8 cellular contexts compared by ENCODE assay signal in the genomic region with DNA sequence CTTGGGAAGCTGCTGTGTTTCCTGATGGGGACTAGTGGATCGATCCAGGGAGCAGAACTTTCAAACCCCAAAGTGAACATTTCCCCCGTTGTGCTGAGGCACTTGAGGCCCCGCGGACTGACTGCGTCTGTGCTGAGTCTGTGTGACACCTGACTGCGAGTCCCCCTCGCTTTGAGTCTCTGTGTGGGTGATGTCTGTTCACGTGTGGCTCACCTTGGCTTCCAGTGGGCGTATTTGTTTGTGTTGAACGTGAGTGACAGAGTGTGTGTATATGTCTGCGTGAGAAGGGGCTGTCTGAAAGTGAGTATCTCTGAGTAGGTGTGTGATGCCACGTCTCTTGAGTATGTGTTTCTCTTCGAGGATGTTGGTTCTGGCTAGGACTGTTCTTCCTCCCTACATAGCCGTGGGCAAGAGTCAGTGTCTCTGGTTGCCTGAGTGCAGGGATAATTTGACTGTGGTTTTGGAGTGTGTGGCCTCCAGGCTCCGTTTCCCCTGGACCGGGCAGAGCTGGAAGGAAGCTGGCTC. TPM values are rescaled to one million over a fixed set of nuclear protein-coding genes. Genes with fewer than 3 reads are reported as not detected.
DNase-seq lines count a peak whose midpoint lies in the region; ATAC-seq lines count a peak whose summit lies in the region.

No MANE protein-coding gene starts in this region.

- POLR2A ChIA-PET in CD8-positive, alpha-beta memory T cell (lab: Charles Lee) = no interaction called here

- H3K36me3 ChIP-seq in CD8-positive, alpha-beta memory T cell (ENCODE audit: insufficient read depth, low read length) = no peaks in the 10 kb centered on the region
- H3K36me3 ChIP-seq in HUES6 (ENCODE audit: control insufficient read depth, insufficient read depth, low read length) (peaks cover 5% of the 10 kb centered on the region; the same call in 1 of the 2 replicates), iPS-18a (ENCODE audit: control insufficient read depth, low read depth, low read length) (no peaks in the 10 kb centered on the region)

- no peak overlapping the region for H3K27ac ChIP-seq in CD8-positive, alpha-beta memory T cell (ENCODE audit: low read depth, low read length)
- H3K27ac ChIP-seq in HUES6 (ENCODE audit: low read depth, low read length) (no peak overlapping the region), iPS-18a (ENCODE audit: low read length) (no peak overlapping the region)

- H3K4me3 ChIP-seq in CD8-positive, alpha-beta memory T cell (ENCODE audit: low read length) = no peak overlapping the region
- H3K4me3 ChIP-seq in HUES6 (ENCODE audit: low read depth, low read length) (peak overlapping the region; percentile 68), iPS-18a (ENCODE audit: low read length) (peak overlapping the region; percentile 77)

- peaks cover 40 to 57% of the 10 kb centered on the region in 2 donors for H3K27me3 Mint-ChIP-seq in CD8-positive, alpha-beta memory T cell

- peak overlapping the region; percentile 98 for H3K9ac ChIP-seq in HUES6 (ENCODE audit: low read length)
- peak overlapping the region; percentile 74 for H3K9ac ChIP-seq in iPS-18a (ENCODE audit: low read length)

- CTCF ChIA-PET in CD8-positive, alpha-beta memory T cell (lab: Charles Lee) = no interaction called here

- no peak for DNase-seq in CD8-positive, alpha-beta memory T cell
- peak; percentile 23 for DNase-seq in activated naive CD4-positive, alpha-beta T cell treated with anti-CD3 and anti-CD28 coated beads, Interleukin-2, amount 50 U/mL, for 16 hours
- peak in 2 of 3 donors; percentile 6 to 20 for DNase-seq in stimulated activated CD4-positive, alpha-beta T cell treated with anti-CD3 and anti-CD28 coated beads, TNF-alpha, amount 100 ng/mL, for 48 hours (ENCODE audit: low read depth in 3 of 3)
- no peak for DNase-seq in NK-92 treated with Interleukin-12 subunit alpha and Interleukin-12 subunit beta, amount 100 ng/mL, for 24 hours (lab: John Stamatoyannopoulos, UW)
- DNase-seq in mucosa of gallbladder (ENCODE audit: low spot score) = no peak

- H3K4me1 ChIP-seq in CD8-positive, alpha-beta memory T cell (ENCODE audit: insufficient read depth, low read length) = no peaks in the 10 kb centered on the region
- H3K4me1 ChIP-seq in HUES6 (ENCODE audit: control insufficient read depth, insufficient read depth, low read length) (peaks cover 44% of the 10 kb centered on the region), iPS-18a (ENCODE audit: control insufficient read depth, low read depth, low read length) (peaks cover 38% of the 10 kb centered on the region)

- H3K9me3 ChIP-seq in CD8-positive, alpha-beta memory T cell (ENCODE audit: low read length) = no peaks in the 10 kb centered on the region
- H3K9me3 ChIP-seq in HUES6 (ENCODE audit: control insufficient read depth, insufficient read depth, low read depth, low read length) = no peaks in the 10 kb centered on the region
- H3K9me3 ChIP-seq in iPS-18a (ENCODE audit: control insufficient read depth, low read depth, low read length) = no peaks in the 10 kb centered on the region

- H3K4me3 Mint-ChIP-seq in CD8-positive, alpha-beta memory T cell = peak overlapping the region in 6 of 7 donors; percentile 43 to 75 (median 48)

- ATAC-seq in GM21717 (IDR thresholded peaks at IDR 0.05; ENCODE audit: unreplicated experiment) = no peak

- H3K27me3 ChIP-seq in CD8-positive, alpha-beta memory T cell (ENCODE audit: insufficient read depth, low read length, poor library complexity, severe bottlenecking) = peaks cover 4% of the 10 kb centered on the region
- no peaks in the 10 kb centered on the region for H3K27me3 ChIP-seq in HUES6 (ENCODE audit: control insufficient read depth, insufficient read depth, low read length)
- peaks cover 18% of the 10 kb centered on the region for H3K27me3 ChIP-seq in iPS-18a (ENCODE audit: control insufficient read depth, insufficient read depth, low read length)

- peak overlapping the region in 1 of 8 donors; percentile 42 for H3K27ac Mint-ChIP-seq in CD8-positive, alpha-beta memory T cell

- H3K36me3 Mint-ChIP-seq in CD8-positive, alpha-beta memory T cell = no peaks in the 10 kb centered on the region

- peaks cover 8 to 23% (median 15%) of the 10 kb centered on the region in 3 donors for H3K4me1 Mint-ChIP-seq in CD8-positive, alpha-beta memory T cell

- H3K9me3 Mint-ChIP-seq in CD8-positive, alpha-beta memory T cell = peaks cover 0 to 2% (median 0%) of the 10 kb centered on the region in 5 donors

RNA-seq across cellular contexts. Expression of gene TEAD4, which starts 1.3 kb away (rescaled TPM):
- 1 to 10 TPM; 1.7 to 2.1 TPM for total RNA-seq in CD8-positive, alpha-beta memory T cell
- polyA plus RNA-seq in CD8-positive, alpha-beta memory T cell = not detected
- 5.1 TPM for total RNA-seq in mucosa of gallbladder

Comparison
In these comparisons a context has a peak if more than half of its experiments do, and no peak if none do; other contexts are left out.
1. DNase-seq: peak in activated naive CD4-positive, alpha-beta T cell treated with anti-CD3 and anti-CD28 coated beads, Interleukin-2, amount 50 U/mL, for 16 hours (single experiment) and stimulated activated CD4-positive, alpha-beta T cell treated with anti-CD3 and anti-CD28 coated beads, TNF-alpha, amount 100 ng/mL, for 48 hours (2 of 3); none in CD8-positive, alpha-beta memory T cell (0 of 5), NK-92 treated with Interleukin-12 subunit alpha and Interleukin-12 subunit beta, amount 100 ng/mL, for 24 hours (single experiment) and mucosa of gallbladder (single experiment).